ENCODE assay signal across 22 cellular contexts in the genomic region with DNA sequence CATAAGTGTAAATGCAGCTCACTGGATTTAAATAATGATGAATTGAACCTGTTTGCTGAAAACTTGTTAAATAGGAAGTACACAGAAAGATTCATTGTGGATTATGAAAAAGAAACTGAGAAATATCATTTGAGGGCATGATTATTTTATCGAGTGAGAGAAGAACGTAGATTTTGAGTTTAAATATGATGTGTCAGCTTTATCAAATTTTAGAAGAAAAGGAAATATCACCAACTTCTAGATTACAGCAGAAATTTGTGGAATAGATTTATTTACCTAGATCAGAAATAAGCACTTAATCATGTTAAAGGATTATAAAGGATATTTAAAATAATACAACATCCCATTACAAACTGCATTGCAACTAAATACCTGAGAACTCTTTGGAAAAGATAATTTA.
DNase-seq lines count a peak whose midpoint lies in the region; ATAC-seq, FAIRE-seq and TF ChIP-seq lines count a peak whose summit lies in the region.
"Had no signal": no experiment of that assay in that cellular context is flagged by ENCODE, and none has a peak within 500 bp of the region (broad histone marks: within the 10 kb centered on the region; RNA-seq: fewer than 3 reads in every experiment).

No MANE protein-coding gene starts in this region.

- no peak overlapping the region for H4K8ac ChIP-seq in H9 (replicated peaks; ENCODE audit: insufficient read length, low read depth, low read length)

- H3K27ac Mint-ChIP-seq in H9 (peak overlapping the region in 2 of 3 experiments; percentile 6 to 36; a peak in 1 of 7 replicates), neural progenitor cell (no peak overlapping the region)
- no peak overlapping the region for H3K27ac Mint-ChIP-seq in stimulated activated naive CD8-positive, alpha-beta T cell treated with anti-CD3 and anti-CD28 coated beads, Interleukin-15, amount 100 ng/mL, for 72 hours
- H3K27ac Mint-ChIP-seq: B cell; CD4-positive, CD25-positive, alpha-beta regulatory T cell; CD8-positive, alpha-beta T cell; HFFc6 had no signal

- H3K27me3 ChIP-seq in HepG2 (ENCODE audit: control insufficient read depth in 1 of 2, insufficient read depth in 2 of 2, low read length in 2 of 2) (no peaks in the 10 kb centered on the region), right lobe of liver (no peaks in the 10 kb centered on the region), H9 (ENCODE audit: insufficient read depth, low read length) (no peaks in the 10 kb centered on the region), neural progenitor cell (no peaks in the 10 kb centered on the region)
- H3K27me3 ChIP-seq: BLaER1 had no signal

- intact Hi-C loops in HepG2 (cut with micrococcal nuclease; ENCODE audit: unreplicated experiment), result no loop called here
- intact Hi-C loops in right lobe of liver (cut with DNase I), result no loop called here

- no peak for TF ChIP-seq CTCF in HepG2 (CRISPR knock-in tag; IDR thresholded peaks at IDR 0.05)
- no peak for TF ChIP-seq CTCF in right lobe of liver (IDR thresholded peaks at IDR 0.05)
- no peak for TF ChIP-seq CTCF in H9 (conservative IDR thresholded peaks at IDR 0.05)
- TF ChIP-seq CTCF in neural progenitor cell (IDR thresholded peaks at IDR 0.05), result no peak

- H2BK12ac ChIP-seq in H9 (ENCODE audit: insufficient read length, low read depth, low read length), result no peak overlapping the region

- H3K9me3 Mint-ChIP-seq in H9, result no peaks in the 10 kb centered on the region
- H3K9me3 Mint-ChIP-seq in neural progenitor cell, result no peaks in the 10 kb centered on the region
- no peaks in the 10 kb centered on the region for H3K9me3 Mint-ChIP-seq in stimulated activated naive CD8-positive, alpha-beta T cell treated with anti-CD3 and anti-CD28 coated beads, Interleukin-15, amount 100 ng/mL, for 72 hours
- H3K9me3 Mint-ChIP-seq: CD8-positive, alpha-beta T cell had no signal

- no peak overlapping the region for H3K4ac ChIP-seq in H9 (ENCODE audit: low read depth, low read length)

- H3K79me1 ChIP-seq in H9 (ENCODE audit: insufficient read depth, low read depth, low read length, poor library complexity, severe bottlenecking), result no peaks in the 10 kb centered on the region

- no peak for TF ChIP-seq RAD21 in HepG2 (CRISPR knock-in tag; IDR thresholded peaks at IDR 0.05)

- ATAC-seq in HepG2 (no peak), right lobe of liver (no peak)
- no peak for ATAC-seq in stimulated activated naive CD8-positive, alpha-beta T cell treated with anti-CD3 and anti-CD28 coated beads, Interleukin-15, amount 100 ng/mL, for 72 hours
- ATAC-seq: CD8-positive, alpha-beta T cell; GM12878 had no signal

- H3K4me1 ChIP-seq in HepG2 (ENCODE audit: insufficient read depth, low read length) (no peaks in the 10 kb centered on the region), right lobe of liver (no peaks in the 10 kb centered on the region), H9 (ENCODE audit: insufficient read depth, low read length) (no peaks in the 10 kb centered on the region; the same call in 1 of the 2 replicates), neural progenitor cell (peaks cover 50% of the 10 kb centered on the region)
- H3K4me1 ChIP-seq: BLaER1, Caco-2 had no signal

- H2AFZ ChIP-seq in HepG2 (ENCODE audit: low read length) (no peak overlapping the region), H9 (ENCODE audit: low read length) (no peak overlapping the region), neural progenitor cell (replicated peaks) (no peak overlapping the region)
- H2AFZ ChIP-seq: GM23248 had no signal

- H2AK5ac ChIP-seq in H9 (ENCODE audit: insufficient read length, low read length), result no peak overlapping the region

- H2BK15ac ChIP-seq in H9 (ENCODE audit: low read depth, low read length), result no peak overlapping the region

- H4K5ac ChIP-seq in H9 (ENCODE audit: insufficient read length, low read depth, low read length), result no peak overlapping the region

- H3K79me2 ChIP-seq in HepG2 (ENCODE audit: insufficient read depth, low read length) (no peaks in the 10 kb centered on the region), H9 (ENCODE audit: insufficient read depth, low read length) (no peaks in the 10 kb centered on the region), neural progenitor cell (ENCODE audit: low read depth) (no peaks in the 10 kb centered on the region)

- CTCF ChIA-PET in HepG2 (lab: Yijun Ruan, JAX; ENCODE audit: low intra/inter-chr PET ratio, low total read pairs), result no interaction called here

- H3K4me1 Mint-ChIP-seq in H9, result peaks cover 28 to 33% of the 10 kb centered on the region in 2 experiments
- H3K4me1 Mint-ChIP-seq in neural progenitor cell, result peaks cover 16% of the 10 kb centered on the region
- H3K4me1 Mint-ChIP-seq in stimulated activated naive CD8-positive, alpha-beta T cell treated with anti-CD3 and anti-CD28 coated beads, Interleukin-15, amount 100 ng/mL, for 72 hours, result no peaks in the 10 kb centered on the region
- H3K4me1 Mint-ChIP-seq: B cell; CD4-positive, CD25-positive, alpha-beta regulatory T cell had no signal

- H2BK5ac ChIP-seq in H9 (ENCODE audit: insufficient read length, low read length), result no peak overlapping the region

- no peak overlapping the region for H3K23ac ChIP-seq in H9 (ENCODE audit: insufficient read length, low read depth, low read length)

- no peak overlapping the region for H4K91ac ChIP-seq in H9 (ENCODE audit: insufficient read length, low read depth, low read length)

- no peaks in the 10 kb centered on the region for H3K36me3 Mint-ChIP-seq in H9 (ENCODE audit: insufficient read depth in 1 of 3, low read depth in 3 of 3)
- H3K36me3 Mint-ChIP-seq in neural progenitor cell, result no peaks in the 10 kb centered on the region
- H3K36me3 Mint-ChIP-seq: CD4-positive, CD25-positive, alpha-beta regulatory T cell; CD8-positive, alpha-beta T cell had no signal

- DNase-seq in HepG2 (ENCODE audit: low spot score) (no peak), right lobe of liver (no peak), H9 (no peak), neural progenitor cell (ENCODE audit: low spot score) (no peak), mucosa of gallbladder (ENCODE audit: low spot score) (no peak)
- no peak for DNase-seq in stimulated activated naive CD8-positive, alpha-beta T cell treated with anti-CD3 and anti-CD28 coated beads, Interleukin-15, amount 100 ng/mL, for 72 hours
- DNase-seq in activated CD4-positive, alpha-beta T cell treated with anti-CD3 and anti-CD28 coated beads for 1 hour, result no peak
- DNase-seq: 8988T; Caco-2; CD4-positive, CD25-positive, alpha-beta regulatory T cell; CD8-positive, alpha-beta T cell; DMS153; DND-41; GM23248; HFFc6 had no signal

- H3K18ac ChIP-seq in H9 (ENCODE audit: insufficient read length, low read depth, low read length), result no peak overlapping the region

- H3K4me3 ChIP-seq in HepG2 (replicated peaks in 1 of 3; ENCODE audit: insufficient read depth in 1 of 3, low read depth in 2 of 3, low read length in 3 of 3) (no peak overlapping the region), right lobe of liver (no peak overlapping the region), neural progenitor cell (no peak overlapping the region)
- H3K4me3 ChIP-seq: BLaER1, GM12878, GM23248, HAP-1 had no signal

- H3K4me2 ChIP-seq in HepG2 (ENCODE audit: low read depth, low read length) (no peak overlapping the region), H9 (ENCODE audit: insufficient read depth, insufficient read length, low read length) (no peak overlapping the region), neural progenitor cell (peak overlapping the region; percentile 25)
- H3K4me2 ChIP-seq: BLaER1 had no signal

- H3K23me2 ChIP-seq in H9 (ENCODE audit: insufficient read length, low read depth, low read length, poor library complexity, severe bottlenecking), result no peaks in the 10 kb centered on the region

- no peaks in the 10 kb centered on the region for H3K27me3 Mint-ChIP-seq in H9 (ENCODE audit: low read depth)
- H3K27me3 Mint-ChIP-seq in neural progenitor cell (ENCODE audit: insufficient read depth, low read depth), result no peaks in the 10 kb centered on the region
- no peaks in the 10 kb centered on the region for H3K27me3 Mint-ChIP-seq in stimulated activated naive CD8-positive, alpha-beta T cell treated with anti-CD3 and anti-CD28 coated beads, Interleukin-15, amount 100 ng/mL, for 72 hours
- H3K27me3 Mint-ChIP-seq: CD4-positive, CD25-positive, alpha-beta regulatory T cell had no signal

- in situ Hi-C loops in HepG2 (cut with HindIII; ENCODE audit: extremely low pct_ligation_motif_present, low pct_unique_long_range_greater_than_20kb), result no loop called here

- 25% methylated on average over 2 of the region's 2 CpGs for WGBS in HepG2 (ENCODE audit: low lambda C conversion rate)
- 93% methylated on average over 2 of the region's 2 CpGs for WGBS in right lobe of liver (ENCODE audit: insufficient coverage, low coverage, low lambda C conversion rate, missing lambda C conversion rate)
- WGBS in H9 (ENCODE audit: extremely low coverage, insufficient read length, low lambda C conversion rate), result 100% methylated on average over 2 of the region's 2 CpGs

- no TSS peak for BruUV-seq in HepG2 (replicated peaks; lab: Mats Ljungman, UMichigan)

- TF ChIP-seq EP300 in HepG2 (IDR thresholded peaks at IDR 0.05; ENCODE audit: low read depth in 2 of 2, low read length in 2 of 2), result no peak
- no peak for TF ChIP-seq EP300 in HepG2 (CRISPR knock-in tag; IDR thresholded peaks at IDR 0.05; ENCODE audit: borderline replicate concordance)

- H2BK120ac ChIP-seq in H9 (ENCODE audit: low read depth, low read length, poor library complexity, severe bottlenecking), result no peak overlapping the region

- no peak for TF ChIP-seq POLR2A in HepG2 (IDR thresholded peaks at IDR 0.05; ENCODE audit: insufficient read depth in 1 of 2, low read depth in 2 of 2, low read length in 2 of 2)
- TF ChIP-seq POLR2A in right lobe of liver (IDR thresholded peaks at IDR 0.05), result no peak

- no peak overlapping the region for H3K56ac ChIP-seq in H9 (ENCODE audit: insufficient read length, low read depth, low read length)

- POLR2A ChIA-PET in HepG2 (lab: Yijun Ruan, JAX), result no interaction called here

- H4K20me1 ChIP-seq in HepG2 (ENCODE audit: insufficient read depth, low read length), result no peaks in the 10 kb centered on the region
- no peaks in the 10 kb centered on the region for H4K20me1 ChIP-seq in H9 (ENCODE audit: control insufficient read depth, insufficient read depth, insufficient read length)
- no peaks in the 10 kb centered on the region for H4K20me1 ChIP-seq in neural progenitor cell (ENCODE audit: low read depth)
- H4K20me1 ChIP-seq: BLaER1 had no signal

- peaks cover 13% of the 10 kb centered on the region for H3F3A ChIP-seq in neural progenitor cell (ENCODE audit: low read depth)

- H3T11ph ChIP-seq in H9 (ENCODE audit: low read length), result no peak overlapping the region

- H3K4me3 Mint-ChIP-seq in H9 (no peak overlapping the region), neural progenitor cell (no peak overlapping the region)
- H3K4me3 Mint-ChIP-seq in stimulated activated naive CD8-positive, alpha-beta T cell treated with anti-CD3 and anti-CD28 coated beads, Interleukin-15, amount 100 ng/mL, for 72 hours, result no peak overlapping the region
- H3K4me3 Mint-ChIP-seq: B cell; CD4-positive, CD25-positive, alpha-beta regulatory T cell; CD8-positive, alpha-beta T cell; HFFc6 had no signal

- no peak overlapping the region for H3K9ac ChIP-seq in HepG2 (ENCODE audit: insufficient read depth, low read depth, low read length)
- no peak overlapping the region for H3K9ac ChIP-seq in H9 (ENCODE audit: extremely low read depth, insufficient read length, low read length)
- H3K9ac ChIP-seq in neural progenitor cell, result no peak overlapping the region
- H3K9ac ChIP-seq: BLaER1, GM23248 had no signal

- no peak for FAIRE-seq in HepG2 (lab: Jason Lieb, UNC)
- FAIRE-seq: G401.6, GM12878, GM19239 had no signal

- H3K36me3 ChIP-seq in HepG2 (replicated peaks in 1 of 2; ENCODE audit: control insufficient read depth in 1 of 2, insufficient read depth in 2 of 2, low read length in 2 of 2) (no peaks in the 10 kb centered on the region), right lobe of liver (no peaks in the 10 kb centered on the region), neural progenitor cell (no peaks in the 10 kb centered on the region)
- H3K36me3 ChIP-seq: BLaER1, HAP-1 had no signal

- no peaks in the 10 kb centered on the region for H3K9me3 ChIP-seq in HepG2 (ENCODE audit: low read length)
- no peaks in the 10 kb centered on the region for H3K9me3 ChIP-seq in right lobe of liver
- H3K9me3 ChIP-seq in H9 (ENCODE audit: control insufficient read depth, low read depth, low read length), result no peaks in the 10 kb centered on the region
- no peaks in the 10 kb centered on the region for H3K9me3 ChIP-seq in neural progenitor cell (ENCODE audit: low read depth)
- H3K9me3 ChIP-seq: BLaER1, Caco-2, HAP-1 had no signal

- no peak overlapping the region for H2BK20ac ChIP-seq in H9 (ENCODE audit: low read depth, low read length, poor library complexity, severe bottlenecking)

- H3K14ac ChIP-seq in H9 (ENCODE audit: insufficient read depth, low read length), result no peak overlapping the region

- no peak overlapping the region for H3K27ac ChIP-seq in HepG2 (ENCODE audit: extremely low read length, insufficient read depth, low read length)
- no peak overlapping the region for H3K27ac ChIP-seq in right lobe of liver
- H3K27ac ChIP-seq in H9 (ENCODE audit: insufficient read length, low read depth, low read length), result no peak overlapping the region
- no peak overlapping the region for H3K27ac ChIP-seq in neural progenitor cell
- H3K27ac ChIP-seq: BLaER1, C4-2B, GM23248 had no signal

Comparison
In these comparisons a context has a peak if more than half of its experiments do, and no peak if none do; other contexts are left out.
1. H3K27ac Mint-ChIP-seq: peak in H9 (2 of 3); none in neural progenitor cell (single experiment) and stimulated activated naive CD8-positive, alpha-beta T cell treated with anti-CD3 and anti-CD28 coated beads, Interleukin-15, amount 100 ng/mL, for 72 hours (0 of 2).